ENCODE assay signal across 9 cellular contexts in genomic region chr11:62572431-62572830, GRCh38. TPM values are rescaled to one million over a fixed set of nuclear protein-coding genes. Genes with fewer than 3 reads are reported as not detected.
DNase-seq lines count a peak whose midpoint lies in the region; ATAC-seq, FAIRE-seq and TF ChIP-seq lines count a peak whose summit lies in the region.
"Had no signal": no experiment of that assay in that cellular context is flagged by ENCODE, and none has a peak within 500 bp of the region (broad histone marks: within the 10 kb centered on the region; RNA-seq: fewer than 3 reads in every experiment).

No MANE protein-coding gene starts in this region.

- peaks cover 59% of the 10 kb centered on the region for H3K79me2 ChIP-seq in keratinocyte (ENCODE audit: control insufficient read depth, insufficient read depth, low read length)

- H3K27ac ChIP-seq in keratinocyte (ENCODE audit: control insufficient read depth, insufficient read depth, low read length) (peak overlapping the region; percentile 87), thoracic aorta (peak overlapping the region; percentile 69 to 90)

- no peak for FAIRE-seq in keratinocyte (lab: Jason Lieb, UNC)

- no peaks in the 10 kb centered on the region for H3K9me3 Mint-ChIP-seq in activated T-cell treated with anti-CD3 and anti-CD28 coated beads, Interleukin-2, amount 50 U/mL, for 24 hours

- no peak overlapping the region for H2AFZ ChIP-seq in keratinocyte (ENCODE audit: control insufficient read depth, low read length)

- H3K4me2 ChIP-seq in keratinocyte (ENCODE audit: control insufficient read depth, extremely low read depth, insufficient read depth, low read depth, low read length) = peak overlapping the region; percentile 95

- peaks cover 97% of the 10 kb centered on the region for H3K36me3 Mint-ChIP-seq in activated T-cell treated with anti-CD3 and anti-CD28 coated beads, Interleukin-2, amount 50 U/mL, for 24 hours (ENCODE audit: low read depth)

- peaks cover 2% of the 10 kb centered on the region for H3K9me1 ChIP-seq in keratinocyte (ENCODE audit: control insufficient read depth, extremely low read depth, insufficient read depth, low read length)

- no peaks in the 10 kb centered on the region for H3K9me3 ChIP-seq in adipocyte (ENCODE audit: control insufficient read depth, low read length)
- H3K9me3 ChIP-seq in keratinocyte (ENCODE audit: control insufficient read depth, low read depth, low read length) = no peaks in the 10 kb centered on the region
- H3K9me3 ChIP-seq in thoracic aorta = no peaks in the 10 kb centered on the region

- no peak for TF ChIP-seq CTCF in keratinocyte (optimal IDR thresholded peaks at IDR 0.05 in 1 of 3, IDR thresholded peaks at IDR 0.05 in 1 of 3, conservative IDR thresholded peaks at IDR 0.05 in 1 of 3; ENCODE audit: extremely low read depth in 1 of 3, insufficient read depth in 2 of 3, low read length in 3 of 3)
- no peak for TF ChIP-seq CTCF in thoracic aorta (IDR thresholded peaks at IDR 0.05)

- H3K4me1 Mint-ChIP-seq in activated T-cell treated with anti-CD3 and anti-CD28 coated beads, Interleukin-2, amount 50 U/mL, for 24 hours (ENCODE audit: low read depth) = peaks cover 59% of the 10 kb centered on the region

- H3K4me3 ChIP-seq in adipocyte (ENCODE audit: low read length) = peak overlapping the region; percentile 94
- H3K4me3 ChIP-seq in keratinocyte (ENCODE audit: control insufficient read depth in 2 of 3, extremely low read depth in 1 of 3, insufficient read depth in 2 of 3, low read depth in 1 of 3, low read length in 3 of 3) = peak overlapping the region; percentile 88 to 99 (median 96)
- peak overlapping the region; percentile 94 for H3K4me3 ChIP-seq in thoracic aorta

- H3K27ac Mint-ChIP-seq in activated T-cell treated with anti-CD3 and anti-CD28 coated beads, Interleukin-2, amount 50 U/mL, for 24 hours = peak overlapping the region; percentile 100

- H3K27me3 ChIP-seq in adipocyte (replicated peaks; ENCODE audit: control insufficient read depth, insufficient read depth, low read length) = no peaks in the 10 kb centered on the region
- no peaks in the 10 kb centered on the region for H3K27me3 ChIP-seq in keratinocyte (ENCODE audit: control insufficient read depth, extremely low read depth, insufficient read depth, low read length)
- H3K27me3 ChIP-seq in thoracic aorta (replicated peaks; ENCODE audit: insufficient read depth) = no peaks in the 10 kb centered on the region

- DNase-seq in activated T-cell treated with anti-CD3 and anti-CD28 coated beads, Interleukin-2, amount 50 U/mL, for 24 hours = no peak
- no peak for DNase-seq in activated T-cell treated with anti-CD3 and anti-CD28 coated beads, Interleukin-2, amount 50 U/mL, for 48 hours
- DNase-seq in adipocyte (ENCODE audit: low read depth) (no peak), keratinocyte (ENCODE audit: low read depth, low spot score) (no peak), thoracic aorta (ENCODE audit: low spot score) (no peak), midbrain (lab: John Stamatoyannopoulos, UW) (no peak), MV-4-11 (lab: John Stamatoyannopoulos, UW) (no peak), amygdala (lab: John Stamatoyannopoulos, UW) (no peak)
- DNase-seq: T-helper 9 cell had no signal

- dilution Hi-C loops in keratinocyte (cut with MboI; ENCODE audit: extremely low pct_ligation_motif_present, low sequenced_read_pairs) = no loop called here

- H3K4me1 ChIP-seq in adipocyte (ENCODE audit: control insufficient read depth, insufficient read depth, low read length) (peaks cover 61% of the 10 kb centered on the region), keratinocyte (ENCODE audit: control insufficient read depth, extremely low read depth, insufficient read depth, low read length) (peaks cover 25% of the 10 kb centered on the region), thoracic aorta (ENCODE audit: control insufficient read depth in 1 of 2, low read depth in 2 of 2) (peaks cover 19 to 46% of the 10 kb centered on the region in 2 donors)

- H3K36me3 ChIP-seq in adipocyte (ENCODE audit: control insufficient read depth, insufficient read depth, low read length, severe bottlenecking) = peaks cover 46% of the 10 kb centered on the region
- peaks cover 24 to 48% of the 10 kb centered on the region in 2 experiments for H3K36me3 ChIP-seq in keratinocyte (ENCODE audit: control insufficient read depth in 2 of 2, extremely low read depth in 1 of 2, insufficient read depth in 2 of 2, low read length in 2 of 2)
- H3K36me3 ChIP-seq in thoracic aorta = peaks cover 43% of the 10 kb centered on the region

- peak overlapping the region; percentile 99 for H3K4me3 Mint-ChIP-seq in activated T-cell treated with anti-CD3 and anti-CD28 coated beads, Interleukin-2, amount 50 U/mL, for 24 hours

- H3K27me3 Mint-ChIP-seq in activated T-cell treated with anti-CD3 and anti-CD28 coated beads, Interleukin-2, amount 50 U/mL, for 24 hours = no peaks in the 10 kb centered on the region

- ATAC-seq in thoracic aorta (ENCODE audit: insufficient number of reproducible peaks, low FRiP score, low read depth) = no peak

- H3K9ac ChIP-seq in adipocyte (ENCODE audit: low read length) = peak overlapping the region; percentile 99
- peak overlapping the region; percentile 98 for H3K9ac ChIP-seq in keratinocyte (ENCODE audit: control insufficient read depth, extremely low read depth, insufficient read depth, low read length)

- peaks cover 16% of the 10 kb centered on the region for H4K20me1 ChIP-seq in keratinocyte (ENCODE audit: control insufficient read depth, extremely low read depth, insufficient read depth, low read length)

RNA-seq across cellular contexts. Expression of gene EEF1G, which starts 1.3 kb away (rescaled TPM):
- polyA plus RNA-seq in keratinocyte = 1,553 to 1,943 TPM (median 1,735 TPM) in 3 replicates
- 533 TPM for polyA plus RNA-seq in keratinocyte (2011; ENCODE audit: low read depth)
- 1,489 and 2,026 TPM in 2 replicates for polyA plus RNA-seq in keratinocyte (2011; cell fraction: cytosol; rRNA removed)
- 533 and 561 TPM in 2 replicates for polyA plus RNA-seq in keratinocyte (2011; cell fraction: nucleus; rRNA removed)
- polyA plus RNA-seq in keratinocyte (2012; ENCODE audit: low replicate concordance) = 1,577 and 1,717 TPM in 2 replicates
- polyA minus RNA-seq in keratinocyte = 1,076 to 1,632 TPM (median 1,456 TPM) in 3 replicates
- 1,594 TPM for polyA minus RNA-seq in keratinocyte (2011; cell fraction: cytosol; rRNA and poly(A)+ RNA removed)
- 251 and 310 TPM in 2 replicates for polyA minus RNA-seq in keratinocyte (2011; cell fraction: nucleus; rRNA and poly(A)+ RNA removed)
- total RNA-seq in thoracic aorta = 100 to 1,000 TPM; 719 to 780 TPM

RNA-seq across cellular contexts. Expression of gene TUT1, which starts 18.9 kb away (rescaled TPM):
- 10.1 to 12.3 TPM (median 10.5 TPM) in 3 replicates for polyA plus RNA-seq in keratinocyte
- polyA plus RNA-seq in keratinocyte (2011; ENCODE audit: low read depth) = 4.3 TPM
- 4.7 and 7.8 TPM in 2 replicates for polyA plus RNA-seq in keratinocyte (2011; cell fraction: cytosol; rRNA removed)
- polyA plus RNA-seq in keratinocyte (2011; cell fraction: nucleus; rRNA removed) = 31.6 and 35.4 TPM in 2 replicates
- 10.6 and 11.7 TPM in 2 replicates for polyA plus RNA-seq in keratinocyte (2012; ENCODE audit: low replicate concordance)
- polyA minus RNA-seq in keratinocyte = 5.7 to 10.8 TPM (median 9.4 TPM) in 3 replicates
- 7.5 TPM for polyA minus RNA-seq in keratinocyte (2011; cell fraction: cytosol; rRNA and poly(A)+ RNA removed)
- 9.0 and 14.4 TPM in 2 replicates for polyA minus RNA-seq in keratinocyte (2011; cell fraction: nucleus; rRNA and poly(A)+ RNA removed)
- 10 to 100 TPM in 1 of 2 donors, 1 to 10 TPM in 1; 9.5 to 12.5 TPM for total RNA-seq in thoracic aorta

RNA-seq across cellular contexts. Expression of gene AHNAK, which starts 25.8 kb away (rescaled TPM):
- polyA plus RNA-seq in keratinocyte = 195 to 220 TPM (median 207 TPM) in 3 replicates
- polyA plus RNA-seq in keratinocyte (2011; ENCODE audit: low read depth) = 177 TPM
- 69.0 and 81.5 TPM in 2 replicates for polyA plus RNA-seq in keratinocyte (2011; cell fraction: cytosol; rRNA removed)
- polyA plus RNA-seq in keratinocyte (2011; cell fraction: nucleus; rRNA removed) = 933 and 1,273 TPM in 2 replicates
- polyA plus RNA-seq in keratinocyte (2012; ENCODE audit: low replicate concordance) = 296 and 367 TPM in 2 replicates
- 503 to 1,127 TPM (median 686 TPM) in 3 replicates for polyA minus RNA-seq in keratinocyte
- 209 TPM for polyA minus RNA-seq in keratinocyte (2011; cell fraction: cytosol; rRNA and poly(A)+ RNA removed)
- polyA minus RNA-seq in keratinocyte (2011; cell fraction: nucleus; rRNA and poly(A)+ RNA removed) = 2,164 and 3,990 TPM in 2 replicates
- 1,000 to 10,000 TPM; 1,009 to 1,046 TPM for total RNA-seq in thoracic aorta

RNA-seq across cellular contexts. Expression of gene MTA2, which starts 29.2 kb away (rescaled TPM):
- 29.4 to 44.3 TPM (median 39.7 TPM) in 3 replicates for polyA plus RNA-seq in keratinocyte
- 36.0 TPM for polyA plus RNA-seq in keratinocyte (2011; ENCODE audit: low read depth)
- 25.2 and 30.6 TPM in 2 replicates for polyA plus RNA-seq in keratinocyte (2011; cell fraction: cytosol; rRNA removed)
- 65.7 and 66.8 TPM in 2 replicates for polyA plus RNA-seq in keratinocyte (2011; cell fraction: nucleus; rRNA removed)
- 49.0 and 96.6 TPM in 2 replicates for polyA plus RNA-seq in keratinocyte (2012; ENCODE audit: low replicate concordance)
- polyA minus RNA-seq in keratinocyte = 56.3 to 107 TPM (median 107 TPM) in 3 replicates
- polyA minus RNA-seq in keratinocyte (2011; cell fraction: cytosol; rRNA and poly(A)+ RNA removed) = 43.5 TPM
- 43.9 and 54.5 TPM in 2 replicates for polyA minus RNA-seq in keratinocyte (2011; cell fraction: nucleus; rRNA and poly(A)+ RNA removed)
- total RNA-seq in thoracic aorta = 100 to 1,000 TPM in 1 of 2 donors, 10 to 100 TPM in 1; 55.9 to 124 TPM

RNA-seq across cellular contexts. Expression of gene EML3, which starts 40.1 kb away (rescaled TPM):
- polyA plus RNA-seq in keratinocyte = 13.6 to 15.1 TPM (median 13.6 TPM) in 3 replicates
- polyA plus RNA-seq in keratinocyte (2011; ENCODE audit: low read depth) = 10.9 TPM
- 5.5 and 6.4 TPM in 2 replicates for polyA plus RNA-seq in keratinocyte (2011; cell fraction: cytosol; rRNA removed)
- 40.3 and 47.3 TPM in 2 replicates for polyA plus RNA-seq in keratinocyte (2011; cell fraction: nucleus; rRNA removed)
- polyA plus RNA-seq in keratinocyte (2012; ENCODE audit: low replicate concordance) = 12.8 and 16.1 TPM in 2 replicates
- polyA minus RNA-seq in keratinocyte = 18.4 to 40.8 TPM (median 19.1 TPM) in 3 replicates
- 17.3 TPM for polyA minus RNA-seq in keratinocyte (2011; cell fraction: cytosol; rRNA and poly(A)+ RNA removed)
- 9.6 and 10.6 TPM in 2 replicates for polyA minus RNA-seq in keratinocyte (2011; cell fraction: nucleus; rRNA and poly(A)+ RNA removed)
- 100 to 1,000 TPM; 106 to 111 TPM for total RNA-seq in thoracic aorta
